8 cellular contexts compared by ENCODE assay signal in the genomic region with DNA sequence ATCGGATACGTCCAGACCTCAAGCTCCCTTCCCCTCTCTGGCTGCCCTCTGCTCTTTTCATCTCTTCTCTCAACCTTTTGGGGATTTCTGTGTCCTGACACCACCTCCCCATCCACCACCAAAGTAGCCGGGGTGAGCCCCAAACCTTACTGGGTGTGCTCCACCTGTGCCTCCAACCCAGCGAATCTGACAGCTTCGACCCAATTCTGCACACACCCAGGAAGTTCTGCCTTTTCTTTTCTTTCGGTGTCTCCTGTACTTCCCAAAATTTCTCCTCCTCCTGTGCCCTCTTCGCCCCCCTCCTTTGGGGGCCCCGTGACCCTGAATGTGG. TPM values are rescaled to one million over a fixed set of nuclear protein-coding genes. Genes with fewer than 3 reads are reported as not detected.
A peak's percentile ranks its signal among the peaks of the same experiment; 100 is the strongest.
DNase-seq lines count a peak whose midpoint lies in the region; FAIRE-seq and TF ChIP-seq lines count a peak whose summit lies in the region.

No MANE protein-coding gene starts in this region.

- H3K4me1 Mint-ChIP-seq in T-helper 1 cell treated with Interleukin-12 subunit alpha and Interleukin-12 subunit beta and Interleukin-4 antibody, amounts not matched to agents 30 μg/mL and 1 μg/mL, for 36 hours (ENCODE audit: low read depth): peaks cover 45% of the 10 kb centered on the region

- no peaks in the 10 kb centered on the region for H3K27me3 Mint-ChIP-seq in T-helper 1 cell treated with Interleukin-12 subunit alpha and Interleukin-12 subunit beta and Interleukin-4 antibody, amounts not matched to agents 30 μg/mL and 1 μg/mL, for 36 hours (ENCODE audit: low read depth)

- no peak for FAIRE-seq in kidney (lab: Jason Lieb, UNC)

- H3K4me3 ChIP-seq in adrenal gland (peak overlapping the region in 3 of 4 donors; percentile 47 to 78 (median 68)), kidney (ENCODE audit: low read length in 2 of 2) (peak overlapping the region; percentile 81 to 88), stomach smooth muscle (ENCODE audit: low read length in 2 of 2) (peak overlapping the region; percentile 87 to 90)

- no peaks in the 10 kb centered on the region for H3K27me3 ChIP-seq in adrenal gland
- H3K27me3 ChIP-seq in stomach smooth muscle (ENCODE audit: control insufficient read depth in 1 of 2, insufficient read depth in 2 of 2, low read length in 2 of 2): peaks cover 0 to 3% of the 10 kb centered on the region in 2 donors

- peak overlapping the region; percentile 87 for H3K4me3 Mint-ChIP-seq in T-helper 1 cell treated with Interleukin-12 subunit alpha and Interleukin-12 subunit beta and Interleukin-4 antibody, amounts not matched to agents 30 μg/mL and 1 μg/mL, for 36 hours

- no peaks in the 10 kb centered on the region for H3K9me3 Mint-ChIP-seq in T-helper 1 cell treated with Interleukin-12 subunit alpha and Interleukin-12 subunit beta and Interleukin-4 antibody, amounts not matched to agents 30 μg/mL and 1 μg/mL, for 36 hours

- intact Hi-C loops in adrenal gland (cut with DNase I) (loop anchor here (10.0 kb wide), 2 partner anchors 202 to 212 kb away; partner anchors contain the start of genes SENP3 (in 1 of the 2) and TNFSF13 (in 1 of the 2)), kidney (cut with DNase I) (no loop called here)

- H3K9me3 ChIP-seq in adrenal gland (replicated peaks in 1 of 3) (no peaks in the 10 kb centered on the region), kidney (ENCODE audit: control insufficient read depth in 1 of 2, low read length in 2 of 2) (no peaks in the 10 kb centered on the region), stomach smooth muscle (ENCODE audit: control insufficient read depth in 2 of 2, low read length in 2 of 2) (no peaks in the 10 kb centered on the region)

- TF ChIP-seq CTCF in adrenal gland (IDR thresholded peaks at IDR 0.05): no peak
- no peak for TF ChIP-seq CTCF in kidney (IDR thresholded peaks at IDR 0.05; ENCODE audit: borderline replicate concordance, extremely low read depth, insufficient read depth)

- peak overlapping the region; percentile 82 for H3K27ac Mint-ChIP-seq in T-helper 1 cell treated with Interleukin-12 subunit alpha and Interleukin-12 subunit beta and Interleukin-4 antibody, amounts not matched to agents 30 μg/mL and 1 μg/mL, for 36 hours

- H3K27ac ChIP-seq in adrenal gland (peak overlapping the region; percentile 95 to 99 (median 98)), kidney (ENCODE audit: low read depth in 2 of 2, low read length in 2 of 2) (peak overlapping the region; percentile 97 to 98), stomach smooth muscle (ENCODE audit: low read length) (peak overlapping the region; percentile 96)

- H3K4me1 ChIP-seq in adrenal gland (replicated peaks in 1 of 2) (peaks cover 21 to 37% of the 10 kb centered on the region in 2 donors), kidney (ENCODE audit: control insufficient read depth in 1 of 2, insufficient read depth in 1 of 2, low read depth in 1 of 2, low read length in 2 of 2) (peaks cover 13 to 25% of the 10 kb centered on the region in 2 donors), stomach smooth muscle (ENCODE audit: control insufficient read depth, insufficient read depth, low read length) (peaks cover 56% of the 10 kb centered on the region)

- WGBS in adrenal gland, 4 donors: 28 to 39% (median 34%) methylated on average over 8 of the region's 8 CpGs

- peaks cover 30% of the 10 kb centered on the region for H3K36me3 Mint-ChIP-seq in T-helper 1 cell treated with Interleukin-12 subunit alpha and Interleukin-12 subunit beta and Interleukin-4 antibody, amounts not matched to agents 30 μg/mL and 1 μg/mL, for 36 hours (ENCODE audit: low read depth)

- DNase-seq in T-helper 1 cell (no peak), adrenal gland (no peak), kidney (no peak), NCI-H128 (lab: John Stamatoyannopoulos, UW; ENCODE audit: unreplicated experiment) (no peak), NCI-H1092 treated with DMSO at 0.1 percent for 48 hours (lab: John Stamatoyannopoulos, UW) (no peak), SIG-M5 treated with dmso at 0.1 percent for 504 hours (lab: John Stamatoyannopoulos, UW; ENCODE audit: unreplicated experiment) (no peak)

- H3K36me3 ChIP-seq in adrenal gland (replicated peaks in 1 of 2): no peaks in the 10 kb centered on the region
- H3K36me3 ChIP-seq in kidney (ENCODE audit: control insufficient read depth in 1 of 2, insufficient read depth in 2 of 2, low read length in 2 of 2): no peaks in the 10 kb centered on the region
- H3K36me3 ChIP-seq in stomach smooth muscle (ENCODE audit: control insufficient read depth in 2 of 2, insufficient read depth in 2 of 2, low read length in 2 of 2): no peaks in the 10 kb centered on the region

- peak overlapping the region; percentile 92 to 94 for H3K9ac ChIP-seq in kidney (ENCODE audit: low read length in 2 of 2)
- H3K9ac ChIP-seq in stomach smooth muscle (ENCODE audit: low read length in 2 of 2): peak overlapping the region; percentile 82 to 85

- no peak for TF ChIP-seq POLR2A in adrenal gland (IDR thresholded peaks at IDR 0.05)

RNA-seq across cellular contexts. Expression of gene KCTD11, which starts 0.6 kb away (rescaled TPM):
- total RNA-seq in adrenal gland (10 to 100 TPM in 5 of 8 donors, 1 to 10 TPM in 3; 6.8 to 13.8 (median 11.6) TPM), kidney (14.4 TPM)
- polyA plus RNA-seq in adrenal gland (1 to 10 TPM; 5.2 to 10.0 (median 7.1) TPM), kidney (ENCODE audit: insufficient read depth, low read depth, low replicate concordance) (7.2 TPM)

RNA-seq across cellular contexts. Expression of gene TMEM95, which starts 2.4 kb away (rescaled TPM):
- not detected for total RNA-seq in adrenal gland
- polyA plus RNA-seq in adrenal gland: not detected
- not detected for total RNA-seq in kidney
- polyA plus RNA-seq in kidney (ENCODE audit: insufficient read depth, low read depth, low replicate concordance): not detected

RNA-seq across cellular contexts. Expression of gene ACAP1, which starts 16.2 kb away (rescaled TPM):
- 10 to 100 TPM in 4 of 8 donors, 1 to 10 TPM in 4; 2.9 to 54.7 (median 10.8) TPM for total RNA-seq in adrenal gland
- 10 to 100 TPM in 2 of 3 donors, 1 to 10 TPM in 1; 2.1 to 54.1 (median 21.9) TPM for polyA plus RNA-seq in adrenal gland
- total RNA-seq in kidney: 26.0 TPM
- 9.9 TPM for polyA plus RNA-seq in kidney (ENCODE audit: insufficient read depth, low read depth, low replicate concordance)

RNA-seq across cellular contexts. Expression of gene NEURL4, which starts 23.4 kb away (rescaled TPM):
- total RNA-seq in adrenal gland: 10 to 100 TPM; 10.4 to 46.9 (median 25.9) TPM
- polyA plus RNA-seq in adrenal gland: 100 to 1,000 TPM in 1 of 3 donors, 10 to 100 TPM in 1, 1 to 10 TPM in 1; 8.7 to 111 (median 45.5) TPM
- 44.7 TPM for total RNA-seq in kidney
- polyA plus RNA-seq in kidney (ENCODE audit: insufficient read depth, low read depth, low replicate concordance): 21.2 TPM

RNA-seq across cellular contexts. Expression of gene TNK1, which starts 28.4 kb away (rescaled TPM):
- 1 to 10 TPM in 7 of 8 donors, under 1 TPM in 1; 0.35 to 8.7 (median 2.5) TPM for total RNA-seq in adrenal gland
- polyA plus RNA-seq in adrenal gland: 1 to 10 TPM in 2 of 3 donors, under 1 TPM in 1; 0.13 to 3.9 (median 1.6) TPM
- 9.3 TPM for total RNA-seq in kidney
- polyA plus RNA-seq in kidney (ENCODE audit: insufficient read depth, low read depth, low replicate concordance): 7.6 TPM
